ENCODE assay signal across 8 cellular contexts in the genomic region with DNA sequence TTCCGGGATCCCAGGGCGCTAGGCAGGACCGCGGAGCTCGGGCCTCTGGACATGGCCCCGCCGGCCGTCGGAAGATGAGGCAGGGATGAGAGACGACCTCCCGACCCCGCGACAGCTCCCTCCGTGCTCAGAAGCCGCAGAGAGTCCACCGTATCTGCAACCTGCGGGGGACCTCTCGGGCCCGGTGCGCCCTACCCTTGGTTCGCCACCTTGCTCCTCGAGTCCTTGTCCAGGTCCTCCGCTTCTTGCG. TPM values are rescaled to one million over a fixed set of nuclear protein-coding genes. Genes with fewer than 3 reads are reported as not detected.
DNase-seq lines count a peak whose midpoint lies in the region; ATAC-seq lines count a peak whose summit lies in the region.

No MANE protein-coding gene starts in this region.

- H3K27me3 ChIP-seq in rectal smooth muscle tissue (ENCODE audit: control insufficient read depth, insufficient read depth, low read length), result no peaks in the 10 kb centered on the region

- H3K9me3 Mint-ChIP-seq in T-helper 1 cell treated with Interleukin-12 subunit alpha and Interleukin-12 subunit beta and Interleukin-4 antibody, amounts not matched to agents 30 μg/mL and 1 μg/mL, for 36 hours, result no peaks in the 10 kb centered on the region

- H3K36me3 ChIP-seq in rectal smooth muscle tissue (ENCODE audit: control insufficient read depth, insufficient read depth, low read length), result peaks cover 9% of the 10 kb centered on the region

- H3K27ac ChIP-seq in rectal smooth muscle tissue (ENCODE audit: low read depth, low read length), result peak overlapping the region; percentile 100

- H3K9ac ChIP-seq in rectal smooth muscle tissue (ENCODE audit: low read length), result peak overlapping the region; percentile 75

- peak overlapping the region; percentile 98 for H3K4me3 ChIP-seq in rectal smooth muscle tissue (ENCODE audit: low read length)

- no peak for DNase-seq in activated CD4-positive, CD25-positive, alpha-beta regulatory T cell (lab: John Stamatoyannopoulos, UW)
- peak; percentile 9 for DNase-seq in germinal center (ENCODE audit: low spot score)
- no peak for DNase-seq in A172 (ENCODE audit: low spot score)
- no peak for DNase-seq in 8988T

- peaks cover 12% of the 10 kb centered on the region for H3K4me1 ChIP-seq in rectal smooth muscle tissue (ENCODE audit: control insufficient read depth, insufficient read depth, low read length)

- peak; percentile 1 to 3 for ATAC-seq in activated CD4-positive, CD25-positive, alpha-beta regulatory T cell treated with anti-CD3 and anti-CD28 coated beads, Interleukin-2, amount 50 U/mL, for 24 hours
- peak; percentile 34 for ATAC-seq in HG02943 (IDR thresholded peaks at IDR 0.05; ENCODE audit: low read depth, unreplicated experiment)

- peaks cover 26% of the 10 kb centered on the region for H3K36me3 Mint-ChIP-seq in T-helper 1 cell treated with Interleukin-12 subunit alpha and Interleukin-12 subunit beta and Interleukin-4 antibody, amounts not matched to agents 30 μg/mL and 1 μg/mL, for 36 hours (ENCODE audit: low read depth)

- peak overlapping the region; percentile 98 for H3K4me3 Mint-ChIP-seq in T-helper 1 cell treated with Interleukin-12 subunit alpha and Interleukin-12 subunit beta and Interleukin-4 antibody, amounts not matched to agents 30 μg/mL and 1 μg/mL, for 36 hours

- H3K27me3 Mint-ChIP-seq in T-helper 1 cell treated with Interleukin-12 subunit alpha and Interleukin-12 subunit beta and Interleukin-4 antibody, amounts not matched to agents 30 μg/mL and 1 μg/mL, for 36 hours (ENCODE audit: low read depth), result no peaks in the 10 kb centered on the region

- H3K27ac Mint-ChIP-seq in T-helper 1 cell treated with Interleukin-12 subunit alpha and Interleukin-12 subunit beta and Interleukin-4 antibody, amounts not matched to agents 30 μg/mL and 1 μg/mL, for 36 hours, result peak overlapping the region; percentile 81

- H3K4me1 Mint-ChIP-seq in T-helper 1 cell treated with Interleukin-12 subunit alpha and Interleukin-12 subunit beta and Interleukin-4 antibody, amounts not matched to agents 30 μg/mL and 1 μg/mL, for 36 hours (ENCODE audit: low read depth), result peaks cover 32% of the 10 kb centered on the region

RNA-seq across cellular contexts. Expression of gene PPP1R3D, which starts 0.3 kb away (rescaled TPM):
- total RNA-seq in A172 (2014; rRNA removed; shearing (Covaris generic)), result 2.3 and 3.4 TPM in 2 replicates

RNA-seq across cellular contexts. Expression of gene FAM217B, which starts 0.4 kb away (rescaled TPM):
- total RNA-seq in A172 (2014; rRNA removed; shearing (Covaris generic)), result 3.8 and 11.5 TPM in 2 replicates

RNA-seq across cellular contexts. Expression of gene SYCP2, which starts 6.4 kb away (rescaled TPM):
- total RNA-seq in A172 (2014; rRNA removed; shearing (Covaris generic)), result 0.26 and 0.29 TPM in 2 replicates

RNA-seq across cellular contexts. Expression of gene CDH26, which starts 18.4 kb away (rescaled TPM):
- total RNA-seq in A172 (2014; rRNA removed; shearing (Covaris generic)), result not detected in 2 replicates
